In the genomic region with DNA sequence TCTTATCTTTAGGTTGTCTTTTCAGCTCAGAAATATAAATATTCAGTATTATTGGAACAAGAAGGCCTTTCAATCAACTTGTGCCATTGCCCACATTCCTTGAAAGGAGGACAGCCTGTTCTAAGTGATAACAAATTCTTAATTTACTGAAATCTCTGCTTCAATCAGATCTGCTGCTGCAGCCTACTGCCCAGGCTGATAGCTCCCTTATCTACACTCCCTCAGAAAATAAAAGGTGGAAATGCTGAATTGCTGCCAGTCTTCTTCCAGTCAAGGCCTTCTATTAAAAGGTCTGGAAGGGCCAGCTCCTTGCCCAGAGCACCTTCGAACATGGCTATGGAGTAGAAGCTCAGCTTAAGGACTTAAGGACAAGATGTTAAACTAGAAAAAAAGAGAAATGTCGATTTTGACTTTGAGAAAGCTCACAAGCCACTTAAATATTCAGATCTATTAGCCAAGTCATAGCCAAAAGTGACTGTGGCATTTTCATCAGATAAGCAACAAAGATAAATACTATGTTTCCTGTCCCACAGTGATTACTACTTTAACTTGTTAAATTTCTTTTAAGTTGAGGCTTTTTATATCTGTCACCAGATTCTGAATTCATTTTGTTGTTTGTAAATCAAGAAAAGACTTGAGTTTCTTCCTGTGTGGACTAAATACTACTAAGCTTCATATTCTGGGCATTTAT, we compare ENCODE assay signal across 1 cellular context.
TF ChIP-seq lines count a peak whose summit lies in the region.

No MANE protein-coding gene starts in this region.

TF ChIP-seq in GM23338, 12 proteins besides CTCF, POLR2A, EP300 and RAD21 (continued from another document):
- TF ChIP-seq, protein P1, sequence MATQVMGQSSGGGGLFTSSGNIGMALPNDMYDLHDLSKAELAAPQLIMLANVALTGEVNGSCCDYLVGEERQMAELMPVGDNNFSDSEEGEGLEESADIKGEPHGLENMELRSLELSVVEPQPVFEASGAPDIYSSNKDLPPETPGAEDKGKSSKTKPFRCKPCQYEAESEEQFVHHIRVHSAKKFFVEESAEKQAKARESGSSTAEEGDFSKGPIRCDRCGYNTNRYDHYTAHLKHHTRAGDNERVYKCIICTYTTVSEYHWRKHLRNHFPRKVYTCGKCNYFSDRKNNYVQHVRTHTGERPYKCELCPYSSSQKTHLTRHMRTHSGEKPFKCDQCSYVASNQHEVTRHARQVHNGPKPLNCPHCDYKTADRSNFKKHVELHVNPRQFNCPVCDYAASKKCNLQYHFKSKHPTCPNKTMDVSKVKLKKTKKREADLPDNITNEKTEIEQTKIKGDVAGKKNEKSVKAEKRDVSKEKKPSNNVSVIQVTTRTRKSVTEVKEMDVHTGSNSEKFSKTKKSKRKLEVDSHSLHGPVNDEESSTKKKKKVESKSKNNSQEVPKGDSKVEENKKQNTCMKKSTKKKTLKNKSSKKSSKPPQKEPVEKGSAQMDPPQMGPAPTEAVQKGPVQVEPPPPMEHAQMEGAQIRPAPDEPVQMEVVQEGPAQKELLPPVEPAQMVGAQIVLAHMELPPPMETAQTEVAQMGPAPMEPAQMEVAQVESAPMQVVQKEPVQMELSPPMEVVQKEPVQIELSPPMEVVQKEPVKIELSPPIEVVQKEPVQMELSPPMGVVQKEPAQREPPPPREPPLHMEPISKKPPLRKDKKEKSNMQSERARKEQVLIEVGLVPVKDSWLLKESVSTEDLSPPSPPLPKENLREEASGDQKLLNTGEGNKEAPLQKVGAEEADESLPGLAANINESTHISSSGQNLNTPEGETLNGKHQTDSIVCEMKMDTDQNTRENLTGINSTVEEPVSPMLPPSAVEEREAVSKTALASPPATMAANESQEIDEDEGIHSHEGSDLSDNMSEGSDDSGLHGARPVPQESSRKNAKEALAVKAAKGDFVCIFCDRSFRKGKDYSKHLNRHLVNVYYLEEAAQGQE (IDR thresholded peaks at IDR 0.05; ENCODE audit: unreplicated experiment) = no peak
- no peak for TF ChIP-seq EZH2phosphoT487 (IDR thresholded peaks at IDR 0.05; ENCODE audit: unreplicated experiment)
